Comparison of ENCODE assay signal across 2 cellular contexts in genomic region chr2:109066917-109067828, GRCh38.
TF ChIP-seq lines count a peak whose summit lies in the region.

No MANE protein-coding gene starts in this region.

TF ChIP-seq in GM23338, 12 proteins besides CTCF, POLR2A, EP300 and RAD21:
- no peak for TF ChIP-seq ETS1 (IDR thresholded peaks at IDR 0.05)
- TF ChIP-seq EZH2phosphoT487 (IDR thresholded peaks at IDR 0.05; ENCODE audit: unreplicated experiment) = no peak
- no peak for TF ChIP-seq EZH2 (IDR thresholded peaks at IDR 0.05; ENCODE audit: low read depth, unreplicated experiment)
- TF ChIP-seq POLR2AphosphoS5 (IDR thresholded peaks at IDR 0.05; ENCODE audit: low read depth) = no peak
- no peak for TF ChIP-seq ZNF114 (CRISPR knock-in tag; IDR thresholded peaks at IDR 0.05)
- TF ChIP-seq STAT1 (IDR thresholded peaks at IDR 0.05; ENCODE audit: unreplicated experiment) = no peak
- TF ChIP-seq, protein P1, sequence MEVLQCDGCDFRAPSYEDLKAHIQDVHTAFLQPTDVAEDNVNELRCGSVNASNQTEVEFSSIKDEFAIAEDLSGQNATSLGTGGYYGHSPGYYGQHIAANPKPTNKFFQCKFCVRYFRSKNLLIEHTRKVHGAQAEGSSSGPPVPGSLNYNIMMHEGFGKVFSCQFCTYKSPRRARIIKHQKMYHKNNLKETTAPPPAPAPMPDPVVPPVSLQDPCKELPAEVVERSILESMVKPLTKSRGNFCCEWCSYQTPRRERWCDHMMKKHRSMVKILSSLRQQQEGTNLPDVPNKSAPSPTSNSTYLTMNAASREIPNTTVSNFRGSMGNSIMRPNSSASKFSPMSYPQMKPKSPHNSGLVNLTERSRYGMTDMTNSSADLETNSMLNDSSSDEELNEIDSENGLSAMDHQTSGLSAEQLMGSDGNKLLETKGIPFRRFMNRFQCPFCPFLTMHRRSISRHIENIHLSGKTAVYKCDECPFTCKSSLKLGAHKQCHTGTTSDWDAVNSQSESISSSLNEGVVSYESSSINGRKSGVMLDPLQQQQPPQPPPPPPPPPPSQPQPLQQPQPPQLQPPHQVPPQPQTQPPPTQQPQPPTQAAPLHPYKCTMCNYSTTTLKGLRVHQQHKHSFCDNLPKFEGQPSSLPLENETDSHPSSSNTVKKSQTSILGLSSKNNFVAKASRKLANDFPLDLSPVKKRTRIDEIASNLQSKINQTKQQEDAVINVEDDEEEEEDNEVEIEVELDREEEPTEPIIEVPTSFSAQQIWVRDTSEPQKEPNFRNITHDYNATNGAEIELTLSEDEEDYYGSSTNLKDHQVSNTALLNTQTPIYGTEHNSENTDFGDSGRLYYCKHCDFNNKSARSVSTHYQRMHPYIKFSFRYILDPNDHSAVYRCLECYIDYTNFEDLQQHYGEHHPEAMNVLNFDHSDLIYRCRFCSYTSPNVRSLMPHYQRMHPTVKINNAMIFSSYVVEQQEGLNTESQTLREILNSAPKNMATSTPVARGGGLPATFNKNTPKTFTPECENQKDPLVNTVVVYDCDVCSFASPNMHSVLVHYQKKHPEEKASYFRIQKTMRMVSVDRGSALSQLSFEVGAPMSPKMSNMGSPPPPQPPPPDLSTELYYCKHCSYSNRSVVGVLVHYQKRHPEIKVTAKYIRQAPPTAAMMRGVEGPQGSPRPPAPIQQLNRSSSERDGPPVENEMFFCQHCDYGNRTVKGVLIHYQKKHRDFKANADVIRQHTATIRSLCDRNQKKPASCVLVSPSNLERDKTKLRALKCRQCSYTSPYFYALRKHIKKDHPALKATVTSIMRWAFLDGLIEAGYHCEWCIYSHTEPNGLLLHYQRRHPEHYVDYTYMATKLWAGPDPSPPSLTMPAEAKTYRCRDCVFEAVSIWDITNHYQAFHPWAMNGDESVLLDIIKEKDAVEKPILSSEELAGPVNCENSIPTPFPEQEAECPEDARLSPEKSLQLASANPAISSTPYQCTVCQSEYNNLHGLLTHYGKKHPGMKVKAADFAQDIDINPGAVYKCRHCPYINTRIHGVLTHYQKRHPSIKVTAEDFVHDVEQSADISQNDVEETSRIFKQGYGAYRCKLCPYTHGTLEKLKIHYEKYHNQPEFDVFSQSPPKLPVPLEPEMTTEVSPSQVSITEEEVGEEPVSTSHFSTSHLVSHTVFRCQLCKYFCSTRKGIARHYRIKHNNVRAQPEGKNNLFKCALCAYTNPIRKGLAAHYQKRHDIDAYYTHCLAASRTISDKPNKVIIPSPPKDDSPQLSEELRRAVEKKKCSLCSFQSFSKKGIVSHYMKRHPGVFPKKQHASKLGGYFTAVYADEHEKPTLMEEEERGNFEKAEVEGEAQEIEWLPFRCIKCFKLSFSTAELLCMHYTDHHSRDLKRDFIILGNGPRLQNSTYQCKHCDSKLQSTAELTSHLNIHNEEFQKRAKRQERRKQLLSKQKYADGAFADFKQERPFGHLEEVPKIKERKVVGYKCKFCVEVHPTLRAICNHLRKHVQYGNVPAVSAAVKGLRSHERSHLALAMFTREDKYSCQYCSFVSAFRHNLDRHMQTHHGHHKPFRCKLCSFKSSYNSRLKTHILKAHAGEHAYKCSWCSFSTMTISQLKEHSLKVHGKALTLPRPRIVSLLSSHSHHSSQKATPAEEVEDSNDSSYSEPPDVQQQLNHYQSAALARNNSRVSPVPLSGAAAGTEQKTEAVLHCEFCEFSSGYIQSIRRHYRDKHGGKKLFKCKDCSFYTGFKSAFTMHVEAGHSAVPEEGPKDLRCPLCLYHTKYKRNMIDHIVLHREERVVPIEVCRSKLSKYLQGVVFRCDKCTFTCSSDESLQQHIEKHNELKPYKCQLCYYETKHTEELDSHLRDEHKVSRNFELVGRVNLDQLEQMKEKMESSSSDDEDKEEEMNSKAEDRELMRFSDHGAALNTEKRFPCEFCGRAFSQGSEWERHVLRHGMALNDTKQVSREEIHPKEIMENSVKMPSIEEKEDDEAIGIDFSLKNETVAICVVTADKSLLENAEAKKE (CRISPR knock-in tag; IDR thresholded peaks at IDR 0.05) = no peak
- TF ChIP-seq NANOG (IDR thresholded peaks at IDR 0.05; ENCODE audit: borderline replicate concordance) = no peak
- TF ChIP-seq CREB1 (CRISPR knock-in tag; IDR thresholded peaks at IDR 0.05; ENCODE audit: low read depth) = no peak
- TF ChIP-seq JUNB (IDR thresholded peaks at IDR 0.05; ENCODE audit: unreplicated experiment) = no peak
- no peak for TF ChIP-seq REST (IDR thresholded peaks at IDR 0.05; ENCODE audit: unreplicated experiment)
- TF ChIP-seq ZNF331 (CRISPR knock-in tag; IDR thresholded peaks at IDR 0.05; ENCODE audit: low read depth) = no peak

TF ChIP-seq in H1, 55 proteins besides CTCF, POLR2A, EP300 and RAD21:
- TF ChIP-seq HDAC2 (IDR thresholded peaks at IDR 0.05; ENCODE audit: borderline replicate concordance in 1 of 2, low read depth in 2 of 2, low read length in 2 of 2) (no peak), TCF12 (IDR thresholded peaks at IDR 0.05; ENCODE audit: low read depth, low read length) (no peak)
TF ChIP-seq in H1: peak in this region for 0.
